Comparison of ENCODE assay signal across 15 cellular contexts in the genomic region with DNA sequence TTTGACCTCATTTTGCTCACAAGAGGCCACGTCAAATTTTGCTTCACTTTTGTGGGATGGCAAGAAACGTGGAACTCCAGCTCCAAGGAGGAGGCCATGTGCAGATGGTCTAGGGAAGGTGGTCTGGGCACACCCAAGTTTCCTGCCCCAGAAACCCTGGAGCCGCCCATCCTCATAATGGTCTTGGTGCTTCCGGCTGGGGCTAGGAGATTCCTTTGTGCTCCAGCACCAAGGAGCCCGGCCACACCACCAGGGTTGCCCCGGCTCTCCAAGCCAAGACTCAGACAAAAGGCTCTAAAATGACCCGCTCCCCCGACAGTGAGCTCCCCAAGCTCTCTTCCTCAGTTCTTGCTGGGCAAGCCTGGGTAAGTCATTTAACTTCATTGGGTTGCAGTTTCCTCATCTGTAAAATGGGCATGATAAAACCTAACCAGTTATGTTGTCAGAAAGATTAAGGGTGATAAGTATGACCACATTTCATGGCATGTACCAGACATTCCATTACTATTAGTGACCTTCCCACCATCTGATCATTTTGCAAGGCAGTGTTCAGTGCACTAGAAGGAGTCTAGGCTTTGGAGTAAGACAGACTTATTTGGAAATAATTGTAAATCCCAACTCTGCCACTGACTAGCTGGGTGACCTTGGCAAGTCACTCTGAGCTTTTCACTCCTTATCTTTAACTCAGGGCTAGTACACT. TPM values are rescaled to one million over a fixed set of nuclear protein-coding genes. Genes with fewer than 3 reads are reported as not detected.
DNase-seq lines count a peak whose midpoint lies in the region; ATAC-seq and TF ChIP-seq lines count a peak whose summit lies in the region.
"Had no signal": no experiment of that assay in that cellular context is flagged by ENCODE, and none has a peak within 500 bp of the region (broad histone marks: within the 10 kb centered on the region; RNA-seq: fewer than 3 reads in every experiment).

No MANE protein-coding gene starts in this region.

- no peak overlapping the region for H3K27ac Mint-ChIP-seq in activated T-helper 2 cell treated with anti-CD3 and anti-CD28 coated beads, Interferon-gamma antibody, Interleukin-2, Interleukin-4, amounts not matched to agents 10 μg/mL and 5 μg/mL and 100 μg/mL, durations not matched to agents 14 hours and 24 hours and 36 hours

- no peak overlapping the region for H3K4me3 Mint-ChIP-seq in activated T-helper 2 cell treated with anti-CD3 and anti-CD28 coated beads, Interferon-gamma antibody, Interleukin-2, Interleukin-4, amounts not matched to agents 10 μg/mL and 5 μg/mL and 100 μg/mL, durations not matched to agents 14 hours and 24 hours and 36 hours (ENCODE audit: low read depth)

- DNase-seq in HCEC 1CT (peak; percentile 86), ascending aorta (ENCODE audit: low spot score in 2 of 2) (peak in 1 of 2 donors; percentile 66), stomach (peak; percentile 15), GM19240 (ENCODE audit: insufficient read length, low spot score) (no peak), BE2C (no peak)
- no peak for DNase-seq in activated T-helper 2 cell treated with anti-CD3 and anti-CD28 coated beads, Interferon-gamma antibody, Interleukin-2, Interleukin-4, amounts not matched to agents 10 μg/mL and 5 μg/mL and 100 μg/mL, durations not matched to agents 14 hours and 24 hours and 36 hours (ENCODE audit: low spot score)
- DNase-seq: activated effector memory CD4-positive, alpha-beta T cell treated with anti-CD3 and anti-CD28 coated beads, Interleukin-2, amount 50 U/mL, for 16 hours; dermis blood vessel endothelial cell; DMS153; NCI-H146; stimulated activated CD4-positive, alpha-beta T cell treated with anti-CD3 and anti-CD28 coated beads, Interleukin-4, amount 100 ng/mL, for 24 hours; T-helper 1 cell had no signal

- TF ChIP-seq EP300 in gastroesophageal sphincter (IDR thresholded peaks at IDR 0.05) (no peak), stomach (IDR thresholded peaks at IDR 0.05) (no peak)

- 81% methylated on average over 5 of the region's 8 CpGs; no CpG with 5 or more reads in 1 of the 2 donors for WGBS in gastroesophageal sphincter (ENCODE audit: low coverage in 1 of 2), 2 donors
- WGBS in stomach, 5 donors: 90 to 93% (median 92%) methylated on average over 8 of the region's 8 CpGs

- H3K36me3 ChIP-seq in ascending aorta: peaks cover 0 to 3% of the 10 kb centered on the region in 2 donors
- no peaks in the 10 kb centered on the region for H3K36me3 ChIP-seq in gastroesophageal sphincter
- H3K36me3 ChIP-seq in stomach: no peaks in the 10 kb centered on the region
- no peaks in the 10 kb centered on the region for H3K36me3 ChIP-seq in BE2C

- intact Hi-C loops in ascending aorta (cut with DNase I): no loop called here
- intact Hi-C loops in stomach (cut with DNase I; ENCODE audit: low total_unique reads): no loop called here
- intact Hi-C loops in activated T-helper 2 cell treated with anti-CD3 and anti-CD28 coated beads, Interferon-gamma antibody, Interleukin-2, Interleukin-4, amounts not matched to agents 10 μg/mL and 5 μg/mL and 100 μg/mL, durations not matched to agents 14 hours and 24 hours and 36 hours (cut with micrococcal nuclease): no loop called here

- TF ChIP-seq CTCF in ascending aorta (IDR thresholded peaks at IDR 0.05): no peak
- TF ChIP-seq CTCF in gastroesophageal sphincter (IDR thresholded peaks at IDR 0.05): no peak
- TF ChIP-seq CTCF in stomach (IDR thresholded peaks at IDR 0.05): no peak
- TF ChIP-seq CTCF in BE2C (IDR thresholded peaks at IDR 0.05; ENCODE audit: low read depth, low read length): no peak

- no peaks in the 10 kb centered on the region for H3K36me3 Mint-ChIP-seq in activated T-helper 2 cell treated with anti-CD3 and anti-CD28 coated beads, Interferon-gamma antibody, Interleukin-2, Interleukin-4, amounts not matched to agents 10 μg/mL and 5 μg/mL and 100 μg/mL, durations not matched to agents 14 hours and 24 hours and 36 hours (ENCODE audit: low read depth)

- H3K9me3 ChIP-seq in ascending aorta (no peaks in the 10 kb centered on the region), gastroesophageal sphincter (no peaks in the 10 kb centered on the region), stomach (no peaks in the 10 kb centered on the region), BE2C (no peaks in the 10 kb centered on the region)

- H3K4me3 ChIP-seq in ascending aorta (no peak overlapping the region), gastroesophageal sphincter (no peak overlapping the region), stomach (no peak overlapping the region), BE2C (ENCODE audit: low read depth, low read length) (no peak overlapping the region)

- no peak for TF ChIP-seq POLR2A in gastroesophageal sphincter (IDR thresholded peaks at IDR 0.05)
- TF ChIP-seq POLR2A in stomach (IDR thresholded peaks at IDR 0.05): no peak

- H3K27ac ChIP-seq in ascending aorta (peak overlapping the region; percentile 81 to 83), gastroesophageal sphincter (peak overlapping the region in 2 of 4 donors; percentile 3 to 37), stomach (peak overlapping the region in 3 of 5 donors; percentile 23 to 48 (median 24))
- H3K27ac ChIP-seq: parathyroid adenoma had no signal

- H3K27me3 Mint-ChIP-seq in activated T-helper 2 cell treated with anti-CD3 and anti-CD28 coated beads, Interferon-gamma antibody, Interleukin-2, Interleukin-4, amounts not matched to agents 10 μg/mL and 5 μg/mL and 100 μg/mL, durations not matched to agents 14 hours and 24 hours and 36 hours (ENCODE audit: low read depth): peaks cover 1% of the 10 kb centered on the region

- no peaks in the 10 kb centered on the region for H3K27me3 ChIP-seq in ascending aorta
- H3K27me3 ChIP-seq in gastroesophageal sphincter: no peaks in the 10 kb centered on the region
- no peaks in the 10 kb centered on the region for H3K27me3 ChIP-seq in stomach
- no peaks in the 10 kb centered on the region for H3K27me3 ChIP-seq in BE2C

- ATAC-seq in gastroesophageal sphincter (peak; percentile 22), GM18511 (IDR thresholded peaks at IDR 0.05; ENCODE audit: unreplicated experiment) (no peak)

- H3K9me3 Mint-ChIP-seq in activated T-helper 2 cell treated with anti-CD3 and anti-CD28 coated beads, Interferon-gamma antibody, Interleukin-2, Interleukin-4, amounts not matched to agents 10 μg/mL and 5 μg/mL and 100 μg/mL, durations not matched to agents 14 hours and 24 hours and 36 hours: no peaks in the 10 kb centered on the region

- H3K4me1 ChIP-seq in ascending aorta (peaks cover 4 to 44% of the 10 kb centered on the region in 2 donors), gastroesophageal sphincter (peaks cover 0 to 37% (median 9%) of the 10 kb centered on the region in 3 donors), stomach (peaks cover 1 to 38% (median 23%) of the 10 kb centered on the region in 4 donors), BE2C (peaks cover 9% of the 10 kb centered on the region)

- peaks cover 2% of the 10 kb centered on the region for H3K4me1 Mint-ChIP-seq in activated T-helper 2 cell treated with anti-CD3 and anti-CD28 coated beads, Interferon-gamma antibody, Interleukin-2, Interleukin-4, amounts not matched to agents 10 μg/mL and 5 μg/mL and 100 μg/mL, durations not matched to agents 14 hours and 24 hours and 36 hours (ENCODE audit: low read depth)

RNA-seq across cellular contexts. Expression of a gene that starts 23.3 kb away (rescaled TPM):
- total RNA-seq in ascending aorta (433 TPM), gastroesophageal sphincter (100 to 1,000 TPM in 2 of 4 donors, 10 to 100 TPM in 2; 72.1 to 249 (median 127) TPM), stomach (10 to 100 TPM; 35.0 to 63.8 (median 54.7) TPM)
- 10 to 100 TPM; 21.8 to 36.7 (median 29.6) TPM for polyA plus RNA-seq in stomach
- total RNA-seq in activated T-helper 2 cell treated with anti-CD3 and anti-CD28 coated beads, Interferon-gamma antibody, Interleukin-2, Interleukin-4, amounts not matched to agents 10 μg/mL and 5 μg/mL and 100 μg/mL, durations not matched to agents 14 hours and 24 hours and 36 hours: not detected in 2 replicates
- polyA plus RNA-seq in BE2C (2012; ENCODE audit: insufficient read depth, insufficient read length, low read depth): 28.2 TPM

Comparison
In these comparisons a context has a peak if more than half of its experiments do, and no peak if none do; other contexts are left out.
1. DNase-seq: peak in HCEC 1CT (single experiment) and stomach (single experiment); none in activated T-helper 2 cell treated with anti-CD3 and anti-CD28 coated beads, Interferon-gamma antibody, Interleukin-2, Interleukin-4, amounts not matched to agents 10 μg/mL and 5 μg/mL and 100 μg/mL, durations not matched to agents 14 hours and 24 hours and 36 hours (single experiment), GM19240 (single experiment) and BE2C (single experiment).
2. RNA of a gene that starts 23.3 kb away (total RNA-seq): 433 TPM in ascending aorta (single experiment), 72.1 to 249 TPM in gastroesophageal sphincter and 35.0 to 63.8 TPM in stomach; not detected in activated T-helper 2 cell treated with anti-CD3 and anti-CD28 coated beads, Interferon-gamma antibody, Interleukin-2, Interleukin-4, amounts not matched to agents 10 μg/mL and 5 μg/mL and 100 μg/mL, durations not matched to agents 14 hours and 24 hours and 36 hours; every median in the first group is over 10 times any median in the second.